In genomic region chrX:17851854-17852253, GRCh38 we compare ENCODE assay signal across 18 cellular contexts. TPM values are rescaled to one million over a fixed set of nuclear protein-coding genes. Genes with fewer than 3 reads are reported as not detected.
"Had no signal": no experiment of that assay in that cellular context is flagged by ENCODE, and none has a peak within 500 bp of the region (broad histone marks: within the 10 kb centered on the region; RNA-seq: fewer than 3 reads in every experiment).

No MANE protein-coding gene starts in this region.

- ATAC-seq: foreskin keratinocyte, gastroesophageal sphincter, heart left ventricle, left cardiac atrium, left lobe of liver, left ventricle myocardium superior, lower lobe of right lung had no signal

- H3K36me3 ChIP-seq: esophagus muscularis mucosa, gastroesophageal sphincter, heart left ventricle, lower lobe of right lung had no signal

- H3K9me3 ChIP-seq: esophagus muscularis mucosa, gastroesophageal sphincter, heart left ventricle, lower lobe of right lung had no signal

- H3K27ac ChIP-seq: coronary artery, dorsolateral prefrontal cortex, esophagus muscularis mucosa, foreskin keratinocyte, gastroesophageal sphincter, lower lobe of right lung had no signal

- H3K4me3 ChIP-seq: coronary artery, dorsolateral prefrontal cortex, esophagus muscularis mucosa, gastroesophageal sphincter, heart left ventricle, lower lobe of right lung had no signal

- H3K4me1 ChIP-seq: foreskin keratinocyte had no signal

- H3K27me3 ChIP-seq: esophagus muscularis mucosa, gastroesophageal sphincter had no signal

- DNase-seq: dermis blood vessel endothelial cell; dorsolateral prefrontal cortex; effector CD4-positive, alpha-beta T cell; effector memory CD4-positive, alpha-beta T cell; foreskin keratinocyte; heart left ventricle; hippocampal formation; left cardiac atrium; left ventricle myocardium superior; lower lobe of right lung; mesenchymal stem cell; naive B cell had no signal

RNA-seq across cellular contexts. Expression of gene RAI2, which starts 9.2 kb away (rescaled TPM):
- total RNA-seq: fibroblast of villous mesenchyme, foreskin keratinocyte had no signal
- polyA plus RNA-seq: foreskin keratinocyte, keratinocyte had no signal
